Comparison of ENCODE assay signal across 14 cellular contexts in genomic region chrX:10083809-10084208, GRCh38.
DNase-seq lines count a peak whose midpoint lies in the region; ATAC-seq, FAIRE-seq and TF ChIP-seq lines count a peak whose summit lies in the region.
"Had no signal": no experiment of that assay in that cellular context is flagged by ENCODE, and none has a peak within 500 bp of the region (broad histone marks: within the 10 kb centered on the region; RNA-seq: fewer than 3 reads in every experiment).

No MANE protein-coding gene starts in this region.

- H3K4me1 ChIP-seq in DOHH2 (ENCODE audit: control insufficient read depth, low read length) (peaks cover 66% of the 10 kb centered on the region), small intestine (ENCODE audit: control insufficient read depth in 2 of 2, insufficient read depth in 1 of 2, low read depth in 1 of 2, low read length in 1 of 2) (no peaks in the 10 kb centered on the region)

- intact Hi-C loops in left ventricle myocardium superior (cut with micrococcal nuclease) = no loop called here

- 59 to 69% (median 63%) methylated on average over 2 of the region's 2 CpGs for WGBS in small intestine, 3 donors

- H3K4me3 Mint-ChIP-seq in stimulated activated memory B cell treated with anti-CD40 and anti-IgM and Interleukin-4, amounts not matched to agents 10 μg/mL and 1 μg/mL and 100 μg/mL, for 72 hours = no peak overlapping the region

- H3K4me3 ChIP-seq in DOHH2 (ENCODE audit: low read length) (no peak overlapping the region), small intestine (ENCODE audit: low read depth in 1 of 2, low read length in 2 of 2) (no peak overlapping the region)

- H3K27ac ChIP-seq in DOHH2 (ENCODE audit: low read depth, low read length) (peak overlapping the region; percentile 58), VCaP (peak overlapping the region; percentile 87), small intestine (ENCODE audit: low read depth in 1 of 2, low read length in 1 of 2) (peak overlapping the region in 1 of 2 donors; percentile 65)
- H3K27ac ChIP-seq: neutrophil had no signal

- H3K27ac Mint-ChIP-seq in stimulated activated memory B cell treated with anti-CD40 and anti-IgM and Interleukin-4, amounts not matched to agents 10 μg/mL and 1 μg/mL and 100 μg/mL, for 72 hours = peak overlapping the region; percentile 90

- H3K27me3 Mint-ChIP-seq in stimulated activated memory B cell treated with anti-CD40 and anti-IgM and Interleukin-4, amounts not matched to agents 10 μg/mL and 1 μg/mL and 100 μg/mL, for 72 hours = no peaks in the 10 kb centered on the region

- H4K20me1 ChIP-seq in DOHH2 (ENCODE audit: control insufficient read depth, insufficient read depth, low read depth, low read length) = no peaks in the 10 kb centered on the region

- no peaks in the 10 kb centered on the region for H3F3A ChIP-seq in DOHH2 (ENCODE audit: control insufficient read depth, insufficient read depth)

- H3K36me3 ChIP-seq in DOHH2 (ENCODE audit: control insufficient read depth, low read length) (peaks cover 26% of the 10 kb centered on the region), small intestine (ENCODE audit: control insufficient read depth in 2 of 2, insufficient read depth in 2 of 2, low read length in 2 of 2) (no peaks in the 10 kb centered on the region)

- H3K27me3 ChIP-seq in DOHH2 (ENCODE audit: control insufficient read depth, low read length) = no peaks in the 10 kb centered on the region
- H3K27me3 ChIP-seq in small intestine (ENCODE audit: control insufficient read depth in 2 of 2, insufficient read depth in 2 of 2, low read length in 2 of 2) = no peaks in the 10 kb centered on the region
- H3K27me3 ChIP-seq: neutrophil had no signal

- peak; percentile 28 for ATAC-seq in left ventricle myocardium superior
- ATAC-seq in stimulated activated memory B cell treated with anti-CD40 and anti-IgM and Interleukin-4, amounts not matched to agents 10 μg/mL and 1 μg/mL and 100 μg/mL, for 72 hours = no peak
- no peak for ATAC-seq in HG02885 (IDR thresholded peaks at IDR 0.05; ENCODE audit: poor library complexity, unreplicated experiment)

- H3K9me3 Mint-ChIP-seq in stimulated activated memory B cell treated with anti-CD40 and anti-IgM and Interleukin-4, amounts not matched to agents 10 μg/mL and 1 μg/mL and 100 μg/mL, for 72 hours = no peaks in the 10 kb centered on the region

- H3K9me3 ChIP-seq in DOHH2 (ENCODE audit: control insufficient read depth, insufficient read depth, low read length) (no peaks in the 10 kb centered on the region), small intestine (ENCODE audit: control insufficient read depth, low read depth) (no peaks in the 10 kb centered on the region)
- H3K9me3 ChIP-seq: neutrophil had no signal

- no peaks in the 10 kb centered on the region for H3K9me2 ChIP-seq in DOHH2 (replicated peaks; ENCODE audit: control insufficient read depth, low read length)

- H3K36me3 Mint-ChIP-seq in stimulated activated memory B cell treated with anti-CD40 and anti-IgM and Interleukin-4, amounts not matched to agents 10 μg/mL and 1 μg/mL and 100 μg/mL, for 72 hours = peaks cover 25% of the 10 kb centered on the region

- H3K79me2 ChIP-seq in DOHH2 (ENCODE audit: control insufficient read depth, low read length) = peaks cover 7% of the 10 kb centered on the region; the same call in 1 of the 2 replicates

- no peak for FAIRE-seq in small intestine (lab: Jason Lieb, UNC)
- FAIRE-seq: keratinocyte had no signal

- H3K4me2 ChIP-seq in DOHH2 (ENCODE audit: low read length) = peak overlapping the region; percentile 63

- H3K4me1 Mint-ChIP-seq in stimulated activated memory B cell treated with anti-CD40 and anti-IgM and Interleukin-4, amounts not matched to agents 10 μg/mL and 1 μg/mL and 100 μg/mL, for 72 hours = peaks cover 36% of the 10 kb centered on the region

- TF ChIP-seq CTCF in DOHH2 (IDR thresholded peaks at IDR 0.05; ENCODE audit: low read depth, low read length, poor library complexity, severe bottlenecking) (no peak), VCaP (conservative IDR thresholded peaks at IDR 0.05) (no peak)

- DNase-seq in left ventricle myocardium superior (no peak), small intestine (no peak), HuH-7 (ENCODE audit: low spot score) (no peak)
- DNase-seq in activated naive CD4-positive, alpha-beta T cell treated with anti-CD3 and anti-CD28 coated beads, Interleukin-2, amount 50 U/mL, for 16 hours = no peak
- DNase-seq: Calu3, GOT3, NCI-H1436, NCI-H526 treated with DMSO at 0.1 percent for 48 hours had no signal
